Comparison of ENCODE assay signal across 8 cellular contexts in the genomic region with DNA sequence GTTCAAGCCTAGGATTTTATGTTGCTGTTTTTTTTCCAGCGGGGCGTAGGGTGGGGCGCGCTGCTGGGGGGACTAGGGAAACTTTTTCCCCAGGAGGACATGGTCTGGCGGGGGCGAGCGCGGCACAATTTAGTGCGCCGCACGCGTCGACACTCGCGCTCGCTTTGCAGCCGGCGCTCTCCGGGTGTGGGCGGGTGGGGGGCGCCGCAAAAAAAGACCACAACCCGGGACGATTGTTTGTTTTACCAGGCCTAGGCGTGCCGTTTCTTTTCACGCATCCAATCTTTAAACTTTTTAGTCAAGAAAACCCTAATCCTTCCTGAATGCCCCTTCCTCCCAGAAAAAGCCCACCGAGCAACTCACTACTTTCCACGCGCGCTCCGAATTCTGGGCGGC. TPM values are rescaled to one million over a fixed set of nuclear protein-coding genes. Genes with fewer than 3 reads are reported as not detected.
DNase-seq lines count a peak whose midpoint lies in the region; ATAC-seq and TF ChIP-seq lines count a peak whose summit lies in the region.

No MANE protein-coding gene starts in this region.

- H3K18ac ChIP-seq in neuronal stem cell (ENCODE audit: low read length), result peak overlapping the region; percentile 97

- DNase-seq in GM12865 (ENCODE audit: low read depth) (no peak), epithelial cell of prostate (ENCODE audit: low read depth, low spot score) (no peak), neuronal stem cell (ENCODE audit: low spot score) (no peak), germinal center (ENCODE audit: low spot score) (no peak)
- no peak for DNase-seq in stimulated activated CD8-positive, alpha-beta memory T cell treated with anti-CD3 and anti-CD28 coated beads, Interleukin-4, amount 100 ng/mL, for 48 hours

- no peak overlapping the region for H3K4ac ChIP-seq in neuronal stem cell (ENCODE audit: low read length)

- peak overlapping the region; percentile 35 for H3K23ac ChIP-seq in neuronal stem cell (ENCODE audit: low read depth, low read length, poor library complexity)

- peaks cover 18 to 24% of the 10 kb centered on the region in 2 donors for H3K4me1 ChIP-seq in neuronal stem cell (ENCODE audit: control insufficient read depth in 2 of 2, insufficient read depth in 1 of 2, low read depth in 1 of 2, low read length in 2 of 2)

- no peak overlapping the region for H3K14ac ChIP-seq in neuronal stem cell (ENCODE audit: low read length)

- H3K36me3 ChIP-seq in SU-DHL-6 (ENCODE audit: low read length) (peaks cover 33% of the 10 kb centered on the region), neuronal stem cell (replicated peaks in 1 of 2; ENCODE audit: control insufficient read depth in 2 of 2, insufficient read depth in 2 of 2, low read length in 2 of 2) (peaks cover 20 to 32% of the 10 kb centered on the region in 2 donors)

- no peaks in the 10 kb centered on the region for H3K9me2 ChIP-seq in SU-DHL-6 (replicated peaks; ENCODE audit: insufficient read depth, low read length)

- WGBS in neuronal stem cell (ENCODE audit: extremely low coverage in 2 of 2, insufficient read length in 2 of 2, insufficient replicate concordance in 1 of 2), 2 donors, result no CpG with 5 or more reads among the region's 33 CpGs

- H2BK12ac ChIP-seq in neuronal stem cell (ENCODE audit: low read length), result no peak overlapping the region

- H3K27ac ChIP-seq in SU-DHL-6 (ENCODE audit: low read depth, low read length) (peak overlapping the region; percentile 98), epithelial cell of prostate (peak overlapping the region; percentile 99), neuronal stem cell (replicated peaks; ENCODE audit: low read length) (peak overlapping the region; percentile 99)

- peak overlapping the region; percentile 17 for H2AK5ac ChIP-seq in neuronal stem cell (ENCODE audit: low read depth, low read length)

- H3K27me3 ChIP-seq in SU-DHL-6 (ENCODE audit: low read length), result no peaks in the 10 kb centered on the region
- H3K27me3 ChIP-seq in neuronal stem cell (ENCODE audit: control insufficient read depth in 3 of 3, insufficient read depth in 3 of 3, low read depth in 1 of 3, low read length in 3 of 3), result no peaks in the 10 kb centered on the region

- peak overlapping the region; percentile 17 for H2AFZ ChIP-seq in SU-DHL-6 (ENCODE audit: low read depth, low read length, severe bottlenecking)
- peak overlapping the region; percentile 75 for H2AFZ ChIP-seq in neuronal stem cell (ENCODE audit: low read length)

- peak overlapping the region; percentile 98 for H3K4me2 ChIP-seq in SU-DHL-6 (ENCODE audit: low read depth, low read length, poor library complexity, severe bottlenecking)
- peak overlapping the region; percentile 82 for H3K4me2 ChIP-seq in neuronal stem cell (ENCODE audit: insufficient read depth, low read length, poor library complexity, severe bottlenecking)

- H3K9me3 ChIP-seq in SU-DHL-6 (ENCODE audit: insufficient read depth, low read length) (no peaks in the 10 kb centered on the region), neuronal stem cell (replicated peaks in 1 of 2; ENCODE audit: control insufficient read depth in 2 of 2, insufficient read depth in 1 of 2, low read depth in 1 of 2, low read length in 2 of 2) (no peaks in the 10 kb centered on the region)

- peak overlapping the region; percentile 97 for H2BK5ac ChIP-seq in neuronal stem cell (ENCODE audit: low read length)

- H4K20me1 ChIP-seq in SU-DHL-6 (ENCODE audit: low read depth, low read length), result peaks cover 21% of the 10 kb centered on the region; the same call in 1 of the 2 replicates

- peak overlapping the region; percentile 73 for H2BK120ac ChIP-seq in neuronal stem cell (ENCODE audit: low read depth, low read length)

- H3K4me3 ChIP-seq in GM12865 (ENCODE audit: low read depth, low read length), result peak overlapping the region; percentile 59
- H3K4me3 ChIP-seq in SU-DHL-6 (ENCODE audit: insufficient read depth, low read length, poor library complexity, severe bottlenecking), result peak overlapping the region; percentile 68
- peak overlapping the region; percentile 83 to 92 for H3K4me3 ChIP-seq in neuronal stem cell (ENCODE audit: low read length in 2 of 2)

- no peak for TF ChIP-seq CTCF in GM12865 (IDR thresholded peaks at IDR 0.05; ENCODE audit: insufficient read depth, low read depth, low read length, missing control alignments)
- TF ChIP-seq CTCF in SU-DHL-6 (IDR thresholded peaks at IDR 0.05; ENCODE audit: insufficient read depth, low read length, poor library complexity, severe bottlenecking), result no peak

- no peak overlapping the region for H4K8ac ChIP-seq in neuronal stem cell (ENCODE audit: low read depth, low read length)

- no peak for ATAC-seq in HG03108 (IDR thresholded peaks at IDR 0.05; ENCODE audit: unreplicated experiment)
- ATAC-seq in GM18858 (IDR thresholded peaks at IDR 0.05; ENCODE audit: unreplicated experiment), result no peak

- H3F3A ChIP-seq in SU-DHL-6 (ENCODE audit: insufficient read depth), result peaks cover 82% of the 10 kb centered on the region

- H3K79me2 ChIP-seq in SU-DHL-6 (ENCODE audit: insufficient read depth, low read length), result peaks cover 39% of the 10 kb centered on the region

- H3K9ac ChIP-seq in SU-DHL-6 (ENCODE audit: low read length) (peak overlapping the region; percentile 99), neuronal stem cell (ENCODE audit: low read depth, low read length, poor library complexity) (peak overlapping the region; percentile 88)

- no peak overlapping the region for H4K91ac ChIP-seq in neuronal stem cell (ENCODE audit: low read depth, low read length, poor library complexity)

- H2BK15ac ChIP-seq in neuronal stem cell (ENCODE audit: low read length), result peak overlapping the region; percentile 4

- peaks cover 9% of the 10 kb centered on the region for H3K79me1 ChIP-seq in neuronal stem cell (ENCODE audit: low read depth, low read length)

RNA-seq across cellular contexts. Expression of a gene that starts 0.9 kb away (rescaled TPM):
- 270 TPM for polyA plus RNA-seq in neuronal stem cell (2013, experiment 1 of 2)
- 294 TPM for polyA plus RNA-seq in neuronal stem cell (2013, experiment 2 of 2)
